In genomic region chr1:208093754-208094719, GRCh38 we compare ENCODE assay signal across 9 cellular contexts.
DNase-seq lines count a peak whose midpoint lies in the region; ATAC-seq, FAIRE-seq and TF ChIP-seq lines count a peak whose summit lies in the region.
"Had no signal": no experiment of that assay in that cellular context is flagged by ENCODE, and none has a peak within 500 bp of the region (broad histone marks: within the 10 kb centered on the region; RNA-seq: fewer than 3 reads in every experiment).

No MANE protein-coding gene starts in this region.

- POLR2A ChIA-PET in RWPE1 (lab: Yijun Ruan, JAX; ENCODE audit: low non-redundant PET) = no interaction called here

- DNase-seq in NCI-H1092 treated with DMSO at 0.1 percent for 48 hours (lab: John Stamatoyannopoulos, UW) = peak; percentile 55
- no peak for DNase-seq in NCI-H1092 (lab: John Stamatoyannopoulos, UW)
- DNase-seq in RWPE1 (ENCODE audit: low spot score) = peak; percentile 49
- DNase-seq in activated naive CD4-positive, alpha-beta T cell treated with anti-CD3 and anti-CD28 coated beads, Interleukin-2, amount 50 U/mL, for 72 hours (ENCODE audit: low spot score in 2 of 2) = peak in 1 of 2 donors; percentile 74
- peak; percentile 71 for DNase-seq in right atrium auricular region (ENCODE audit: low spot score)
- peak; percentile 55 for DNase-seq in small intestine
- DNase-seq in DMS79 (lab: John Stamatoyannopoulos, UW) = no peak

- no peak overlapping the region for H3K27ac Mint-ChIP-seq in activated naive CD4-positive, alpha-beta T cell treated with anti-CD3 and anti-CD28 coated beads, Interleukin-2, amount 50 U/mL, for 72 hours

- FAIRE-seq in small intestine (lab: Jason Lieb, UNC) = no peak

- H3K36me3 ChIP-seq in right atrium auricular region (peaks cover 32% of the 10 kb centered on the region), small intestine (ENCODE audit: control insufficient read depth in 2 of 2, insufficient read depth in 2 of 2, low read length in 2 of 2) (peaks cover 0 to 27% of the 10 kb centered on the region in 2 donors)
- H3K36me3 ChIP-seq: BLaER1 had no signal

- H3K4me3 ChIP-seq in right atrium auricular region = no peak overlapping the region
- H3K4me3 ChIP-seq in small intestine (ENCODE audit: low read depth in 1 of 2, low read length in 2 of 2) = no peak overlapping the region
- H3K4me3 ChIP-seq: BLaER1 had no signal

- H3K27me3 ChIP-seq in right atrium auricular region (no peaks in the 10 kb centered on the region), small intestine (ENCODE audit: control insufficient read depth in 2 of 2, insufficient read depth in 2 of 2, low read length in 2 of 2) (no peaks in the 10 kb centered on the region)
- H3K27me3 ChIP-seq: BLaER1 had no signal

- H3K4me1 ChIP-seq in right atrium auricular region (peaks cover 0 to 18% of the 10 kb centered on the region in 2 donors), small intestine (ENCODE audit: control insufficient read depth in 2 of 2, insufficient read depth in 1 of 2, low read depth in 1 of 2, low read length in 1 of 2) (no peaks in the 10 kb centered on the region)
- H3K4me1 ChIP-seq: BLaER1 had no signal

- no peaks in the 10 kb centered on the region for H3K9me3 Mint-ChIP-seq in activated naive CD4-positive, alpha-beta T cell treated with anti-CD3 and anti-CD28 coated beads, Interleukin-2, amount 50 U/mL, for 72 hours

- WGBS in small intestine, 3 donors = 52 to 58% (median 53%) methylated on average over 4 of the region's 4 CpGs

- peak; percentile 69 for ATAC-seq in HG03432 (IDR thresholded peaks at IDR 0.05; ENCODE audit: unreplicated experiment)
- peak; percentile 78 to 82 for ATAC-seq in activated naive CD4-positive, alpha-beta T cell treated with anti-CD3 and anti-CD28 coated beads, Interleukin-2, amount 50 U/mL, for 72 hours

- no peak overlapping the region for H3K27ac ChIP-seq in RWPE1
- no peak overlapping the region for H3K27ac ChIP-seq in right atrium auricular region
- no peak overlapping the region for H3K27ac ChIP-seq in small intestine (ENCODE audit: low read depth in 1 of 2, low read length in 1 of 2)
- H3K27ac ChIP-seq: BLaER1 had no signal

- peak; percentile 74 for TF ChIP-seq CTCF in RWPE1 (conservative IDR thresholded peaks at IDR 0.05; ENCODE audit: low read depth)
- peak; percentile 67 to 81 for TF ChIP-seq CTCF in right atrium auricular region (IDR thresholded peaks at IDR 0.05)

- no peaks in the 10 kb centered on the region for H3K36me3 Mint-ChIP-seq in activated naive CD4-positive, alpha-beta T cell treated with anti-CD3 and anti-CD28 coated beads, Interleukin-2, amount 50 U/mL, for 72 hours

- H3K9me3 ChIP-seq in right atrium auricular region (no peaks in the 10 kb centered on the region), small intestine (ENCODE audit: control insufficient read depth, low read depth) (no peaks in the 10 kb centered on the region)
- H3K9me3 ChIP-seq: BLaER1 had no signal

- CTCF ChIA-PET in RWPE1 (lab: Yijun Ruan, JAX) = interaction anchor here (0.7 to 1.4 kb wide), 2 partner anchors 151 to 449 kb away, joined by 3 to 4 read pairs; partner anchors contain the start of gene PLXNA2

Comparison
In these comparisons a context has a peak if more than half of its experiments do, and no peak if none do; other contexts are left out.
1. DNase-seq: peak in NCI-H1092 treated with DMSO at 0.1 percent for 48 hours (single experiment), RWPE1 (single experiment), right atrium auricular region (single experiment) and small intestine (single experiment); none in NCI-H1092 (single experiment) and DMS79 (single experiment).